Comparison of ENCODE assay signal across 27 cellular contexts in genomic region chr2:102261467-102261866, GRCh38. TPM values are rescaled to one million over a fixed set of nuclear protein-coding genes. Genes with fewer than 3 reads are reported as not detected.
"Had no signal": no experiment of that assay in that cellular context is flagged by ENCODE, and none has a peak within 500 bp of the region (broad histone marks: within the 10 kb centered on the region; RNA-seq: fewer than 3 reads in every experiment).

No MANE protein-coding gene starts in this region.

- H3K27ac Mint-ChIP-seq: immature natural killer cell; naive thymus-derived CD8-positive, alpha-beta T cell; progenitor cell of endocrine pancreas; stimulated activated effector memory CD8-positive, alpha-beta T cell treated with anti-CD3 and anti-CD28 coated beads, Interleukin-12 subunit alpha, Interleukin-12 subunit beta, amount 100 ng/mL, for 72 hours had no signal

- DNase-seq: hypothalamus; kidney; left colon; left lung; lower lobe of right lung; mammary epithelial cell; mesenchymal stem cell; naive thymus-derived CD8-positive, alpha-beta T cell; ovary; right lobe of liver; stimulated activated CD4-positive, alpha-beta T cell treated with anti-CD3 and anti-CD28 coated beads, Interleukin-12 subunit alpha, Interleukin-12 subunit beta, amount 100 ng/mL, for 4 hours; stimulated activated CD4-positive, alpha-beta T cell treated with anti-CD3 and anti-CD28 coated beads, Interleukin-15, amount 100 ng/mL, for 24 hours; stimulated activated CD4-positive, alpha-beta T cell treated with anti-CD3 and anti-CD28 coated beads, Interleukin-2, amount 100 ng/mL, for 24 hours; stimulated activated CD4-positive, alpha-beta T cell treated with anti-CD3 and anti-CD28 coated beads, Interleukin-4, amount 100 ng/mL, for 1 hour; stimulated activated naive CD4-positive, alpha-beta T cell treated with Interleukin-2 at 50 U/mL for 16 hours; substantia nigra; transverse colon; upper lobe of left lung had no signal

- H3K4me2 ChIP-seq: smooth muscle cell had no signal

- FAIRE-seq: islet of Langerhans, kidney had no signal

- H3K4me1 ChIP-seq: lower lobe of right lung, right atrium auricular region, right lobe of liver, vagina had no signal

- H3K9me3 Mint-ChIP-seq: immature natural killer cell; naive thymus-derived CD8-positive, alpha-beta T cell had no signal

- H3K9me3 ChIP-seq: left lung, lower lobe of right lung, ovary, right atrium auricular region, right lobe of liver, transverse colon, upper lobe of left lung, vagina had no signal

- H3K36me3 ChIP-seq: left lung, lower lobe of right lung, ovary, right atrium auricular region, right lobe of liver, transverse colon, upper lobe of left lung, vagina had no signal

- ATAC-seq: left colon; left lung; lower lobe of right lung; naive thymus-derived CD8-positive, alpha-beta T cell; stimulated activated naive CD8-positive, alpha-beta T cell treated with anti-CD3 and anti-CD28 coated beads, Interleukin-15, amount 100 ng/mL, for 72 hours had no signal

- H3K27me3 ChIP-seq: left lung, ovary, right atrium auricular region, right lobe of liver, transverse colon, upper lobe of left lung, vagina had no signal

- H3K27me3 Mint-ChIP-seq: naive thymus-derived CD8-positive, alpha-beta T cell; stimulated activated naive CD8-positive, alpha-beta T cell treated with anti-CD3 and anti-CD28 coated beads, Interleukin-15, amount 100 ng/mL, for 72 hours had no signal

- H3K36me3 Mint-ChIP-seq: immature natural killer cell; naive thymus-derived CD8-positive, alpha-beta T cell had no signal

- H3K27ac ChIP-seq: lower lobe of right lung, ovary, right atrium auricular region, right lobe of liver, transverse colon, vagina had no signal

- H3K4me3 Mint-ChIP-seq: naive thymus-derived CD8-positive, alpha-beta T cell; stimulated activated effector memory CD8-positive, alpha-beta T cell treated with anti-CD3 and anti-CD28 coated beads, Interleukin-12 subunit alpha, Interleukin-12 subunit beta, amount 100 ng/mL, for 72 hours; stimulated activated naive CD8-positive, alpha-beta T cell treated with anti-CD3 and anti-CD28 coated beads, Interleukin-15, amount 100 ng/mL, for 72 hours had no signal

- H3K4me3 ChIP-seq: left lung, lower lobe of right lung, ovary, right atrium auricular region, right lobe of liver, smooth muscle cell, transverse colon, upper lobe of left lung, vagina had no signal

RNA-seq across cellular contexts. Expression of gene IL1RL1, which starts 49.9 kb away (rescaled TPM):
- total RNA-seq: naive thymus-derived CD8-positive, alpha-beta T cell; progenitor cell of endocrine pancreas had no signal
- polyA plus RNA-seq: naive thymus-derived CD8-positive, alpha-beta T cell; neural cell had no signal
